Comparison of ENCODE assay signal across 23 cellular contexts in genomic region chr1:151324390-151324930, GRCh38. TPM values are rescaled to one million over a fixed set of nuclear protein-coding genes. Genes with fewer than 3 reads are reported as not detected.
A peak's percentile ranks its signal among the peaks of the same experiment; 100 is the strongest.
DNase-seq lines count a peak whose midpoint lies in the region; ATAC-seq, FAIRE-seq and TF ChIP-seq lines count a peak whose summit lies in the region.
"Had no signal": no experiment of that assay in that cellular context is flagged by ENCODE, and none has a peak within 500 bp of the region (broad histone marks: within the 10 kb centered on the region; RNA-seq: fewer than 3 reads in every experiment).

No MANE protein-coding gene starts in this region.

- H3K4me3 ChIP-seq in CD8-positive, alpha-beta T cell (ENCODE audit: low read depth, low read length), result no peak overlapping the region
- H3K4me3 ChIP-seq in GM12878, result no peak overlapping the region
- H3K4me3 ChIP-seq: right atrium auricular region, suprapubic skin had no signal

- H3K79me2 ChIP-seq in GM12878 (ENCODE audit: control insufficient read depth, insufficient read depth, low read length), result peaks cover 34% of the 10 kb centered on the region

- H3K4me1 ChIP-seq in CD8-positive, alpha-beta T cell (ENCODE audit: insufficient read depth, low read length), result peaks cover 15% of the 10 kb centered on the region
- peaks cover 9% of the 10 kb centered on the region; the same call in 1 of the 2 replicates for H3K4me1 ChIP-seq in GM12878 (ENCODE audit: control insufficient read depth, insufficient read depth, low read length)

- 98% methylated on average over 4 of the region's 4 CpGs for WGBS in GM12878 (ENCODE audit: insufficient coverage, insufficient replicate concordance, low lambda C conversion rate, missing lambda C conversion rate)

- POLR2A ChIA-PET in CD8-positive, alpha-beta T cell (lab: Charles Lee), result interaction anchor here (1.3 kb wide), 1 partner anchor 14 kb away, joined by 3 read pairs; no protein-coding TSS in a partner anchor
- POLR2A ChIA-PET in GM12878 (lab: Charles Lee), result interaction anchor here (1.0 to 10.5 kb wide), 3 partner anchors 14 to 318 kb away, joined by 3 to 110 read pairs (median 3); partner anchors contain the start of gene MINDY1

- no peak for TF ChIP-seq EP300 in GM12878 (IDR thresholded peaks at IDR 0.05; ENCODE audit: borderline replicate concordance in 1 of 2, control insufficient read depth in 1 of 2, low read depth in 2 of 2, low read length in 2 of 2)

- no peak overlapping the region for H3K27ac ChIP-seq in CD8-positive, alpha-beta T cell (ENCODE audit: low read depth, low read length)
- no peak overlapping the region for H3K27ac ChIP-seq in GM12878 (ENCODE audit: control insufficient read depth, insufficient read depth)
- H3K27ac ChIP-seq: suprapubic skin had no signal

- SMC1A ChIA-PET in GM12878 (lab: Charles Lee; ENCODE audit: uncharacterized antibody, unreplicated experiment), result no interaction called here

- RAD21 ChIA-PET in GM12878 (lab: Charles Lee; ENCODE audit: unreplicated experiment), result interaction anchor here (1.3 to 3.8 kb wide), 2 partner anchors 14 to 16 kb away, joined by 3 to 37 read pairs; no protein-coding TSS in a partner anchor

- H3K36me3 Mint-ChIP-seq in CD14-positive monocyte (peaks cover 39 to 53% of the 10 kb centered on the region in 2 donors), progenitor cell of endocrine pancreas (ENCODE audit: insufficient read depth) (peaks cover 11% of the 10 kb centered on the region)
- H3K36me3 Mint-ChIP-seq in CD8-positive, alpha-beta T cell, result peaks cover 63% of the 10 kb centered on the region
- H3K36me3 Mint-ChIP-seq in activated CD4-positive, alpha-beta T cell treated with anti-CD3 and anti-CD28 coated beads, Interleukin-2, amount 10 ng/mL, durations not matched to agents 24 days and 14 days (ENCODE audit: low read depth), result peaks cover 46% of the 10 kb centered on the region
- H3K36me3 Mint-ChIP-seq in activated T-helper 1 cell treated with anti-CD3 and anti-CD28 coated beads, Interleukin-12 subunit alpha, Interleukin-12 subunit beta, Interleukin-2, Interleukin-4 antibody, amounts not matched to agents 30 ng/mL and 10 ng/mL and 1 ng/mL, durations not matched to agents 14 hours and 24 hours and 36 hours (ENCODE audit: low read depth), result peaks cover 25% of the 10 kb centered on the region

- no peak overlapping the region for H2AFZ ChIP-seq in GM12878 (ENCODE audit: control insufficient read depth, low read depth, low read length)

- CTCF ChIA-PET in CD8-positive, alpha-beta T cell (lab: Charles Lee), result interaction anchor here (1.5 to 4.5 kb wide), 3 partner anchors 16 to 20 kb away, joined by 5 to 19 read pairs (median 8); no protein-coding TSS in a partner anchor
- CTCF ChIA-PET in GM12878 (lab: Yijun Ruan, JAX), result interaction anchor here (1.2 to 14.4 kb wide), 4 partner anchors 9 to 75 kb away, joined by 3 to 189 read pairs (median 4); partner anchors contain the start of gene PSMB4

- no peak for TF ChIP-seq CTCF in CD14-positive monocyte (IDR thresholded peaks at IDR 0.05)
- no peak for TF ChIP-seq CTCF in CD8-positive, alpha-beta T cell (IDR thresholded peaks at IDR 0.05)
- no peak for TF ChIP-seq CTCF in GM12878 (IDR thresholded peaks at IDR 0.05 in 2 of 3, conservative IDR thresholded peaks at IDR 0.05 in 1 of 3; ENCODE audit: control insufficient read depth in 2 of 3, extremely low read depth in 1 of 3, insufficient read depth in 1 of 3, low read depth in 3 of 3, low read length in 3 of 3)
- TF ChIP-seq CTCF in progenitor cell of endocrine pancreas (IDR thresholded peaks at IDR 0.05; ENCODE audit: unreplicated experiment), result no peak

- no peaks in the 10 kb centered on the region for H4K20me1 ChIP-seq in GM12878 (ENCODE audit: control insufficient read depth, insufficient read depth)

- FAIRE-seq in GM12878 (lab: Jason Lieb, UNC), result no peak
- FAIRE-seq: endothelial cell of umbilical vein had no signal

- intact Hi-C loops in CD14-positive monocyte (cut with micrococcal nuclease), result no loop called here
- intact Hi-C loops in CD8-positive, alpha-beta T cell (cut with DNase I, micrococcal nuclease), result no loop called here
- intact Hi-C loops in GM12878 (cut with micrococcal nuclease; ENCODE audit: unreplicated experiment), result no loop called here
- intact Hi-C loops in activated CD4-positive, alpha-beta T cell treated with anti-CD3 and anti-CD28 coated beads, Interleukin-2, amount 10 ng/mL, durations not matched to agents 24 days and 14 days (cut with micrococcal nuclease), result no loop called here
- intact Hi-C loops in activated T-helper 1 cell treated with anti-CD3 and anti-CD28 coated beads, Interleukin-12 subunit alpha, Interleukin-12 subunit beta, Interleukin-2, Interleukin-4 antibody, amounts not matched to agents 30 ng/mL and 10 ng/mL and 1 ng/mL, durations not matched to agents 14 hours and 24 hours and 36 hours (cut with micrococcal nuclease), result no loop called here

- H3K9me3 Mint-ChIP-seq in CD14-positive monocyte (peaks cover 0 to 2% (median 0%) of the 10 kb centered on the region in 7 donors), progenitor cell of endocrine pancreas (ENCODE audit: low read depth) (no peaks in the 10 kb centered on the region)
- no peaks in the 10 kb centered on the region for H3K9me3 Mint-ChIP-seq in CD8-positive, alpha-beta T cell
- no peaks in the 10 kb centered on the region for H3K9me3 Mint-ChIP-seq in activated CD4-positive, alpha-beta T cell treated with anti-CD3 and anti-CD28 coated beads, Interleukin-2, amount 10 ng/mL, durations not matched to agents 24 days and 14 days
- H3K9me3 Mint-ChIP-seq in activated T-helper 1 cell treated with anti-CD3 and anti-CD28 coated beads, Interleukin-12 subunit alpha, Interleukin-12 subunit beta, Interleukin-2, Interleukin-4 antibody, amounts not matched to agents 30 ng/mL and 10 ng/mL and 1 ng/mL, durations not matched to agents 14 hours and 24 hours and 36 hours, result no peaks in the 10 kb centered on the region
- H3K9me3 Mint-ChIP-seq: activated CD4-positive, alpha-beta T cell treated with anti-CD3 and anti-CD28 coated beads, Interleukin-2, amount 10 ng/mL, durations not matched to agents 7 days and 5 days; activated T-helper 2 cell treated with anti-CD3 and anti-CD28 coated beads, Interferon-gamma antibody, Interleukin-2, Interleukin-4, amounts not matched to agents 10 μg/mL and 5 μg/mL and 100 μg/mL, durations not matched to agents 14 hours and 24 hours and 36 hours; naive B cell had no signal

- in situ Hi-C loops in GM12878 (cut with MboI), result no loop called here

- no peak for DNase-seq in CD14-positive monocyte (ENCODE audit: low spot score)
- no peak for DNase-seq in CD8-positive, alpha-beta T cell
- DNase-seq in GM12878 (ENCODE audit: low read depth, low spot score), result no peak
- no peak for DNase-seq in progenitor cell of endocrine pancreas (ENCODE audit: low spot score, unreplicated experiment)
- no peak for DNase-seq in activated CD4-positive, alpha-beta T cell treated with anti-CD3 and anti-CD28 coated beads, Interleukin-2, amount 10 ng/mL, durations not matched to agents 24 days and 14 days
- DNase-seq in activated T-helper 1 cell treated with anti-CD3 and anti-CD28 coated beads, Interleukin-12 subunit alpha, Interleukin-12 subunit beta, Interleukin-2, Interleukin-4 antibody, amounts not matched to agents 30 ng/mL and 10 ng/mL and 1 ng/mL, durations not matched to agents 14 hours and 24 hours and 36 hours (ENCODE audit: low spot score), result no peak
- no peak for DNase-seq in COLO668 (lab: John Stamatoyannopoulos, UW; ENCODE audit: unreplicated experiment)
- DNase-seq: activated CD4-positive, alpha-beta T cell treated with anti-CD3 and anti-CD28 coated beads, Interleukin-2, amount 10 ng/mL, durations not matched to agents 7 days and 5 days; activated CD8-positive, alpha-beta memory T cell treated with anti-CD3 and anti-CD28 coated beads, Interleukin-2, amount 10 ng/mL, durations not matched to agents 7 days and 5 days; central memory CD4-positive, alpha-beta T cell; left ventricle myocardium superior; naive B cell; NCI-H1092; NCI-H187; NCI-H524; NK-92 treated with Interleukin-12 subunit alpha and Interleukin-12 subunit beta, amount 100 ng/mL, for 24 hours; Right ventricle myocardium superior; stimulated activated CD4-positive, alpha-beta T cell treated with anti-CD3 and anti-CD28 coated beads, Interleukin-2, amount 100 ng/mL, for 48 hours; T-helper 9 cell had no signal

- H3K4me3 Mint-ChIP-seq in CD14-positive monocyte (no peak overlapping the region), progenitor cell of endocrine pancreas (ENCODE audit: low read depth) (no peak overlapping the region)
- H3K4me3 Mint-ChIP-seq in CD8-positive, alpha-beta T cell, result no peak overlapping the region
- H3K4me3 Mint-ChIP-seq in activated CD4-positive, alpha-beta T cell treated with anti-CD3 and anti-CD28 coated beads, Interleukin-2, amount 10 ng/mL, durations not matched to agents 24 days and 14 days, result no peak overlapping the region
- H3K4me3 Mint-ChIP-seq in activated T-helper 1 cell treated with anti-CD3 and anti-CD28 coated beads, Interleukin-12 subunit alpha, Interleukin-12 subunit beta, Interleukin-2, Interleukin-4 antibody, amounts not matched to agents 30 ng/mL and 10 ng/mL and 1 ng/mL, durations not matched to agents 14 hours and 24 hours and 36 hours, result no peak overlapping the region
- H3K4me3 Mint-ChIP-seq: activated CD4-positive, alpha-beta T cell treated with anti-CD3 and anti-CD28 coated beads, Interleukin-2, amount 10 ng/mL, durations not matched to agents 7 days and 5 days; activated CD8-positive, alpha-beta memory T cell treated with anti-CD3 and anti-CD28 coated beads, Interleukin-2, amount 10 ng/mL, durations not matched to agents 7 days and 5 days had no signal

- peaks cover 38% of the 10 kb centered on the region for H3K4me1 Mint-ChIP-seq in CD14-positive monocyte
- H3K4me1 Mint-ChIP-seq in CD8-positive, alpha-beta T cell (ENCODE audit: low read depth), result peaks cover 64% of the 10 kb centered on the region
- peaks cover 18% of the 10 kb centered on the region for H3K4me1 Mint-ChIP-seq in progenitor cell of endocrine pancreas (ENCODE audit: low read depth)
- peaks cover 33% of the 10 kb centered on the region for H3K4me1 Mint-ChIP-seq in activated CD4-positive, alpha-beta T cell treated with anti-CD3 and anti-CD28 coated beads, Interleukin-2, amount 10 ng/mL, durations not matched to agents 24 days and 14 days
- peaks cover 45% of the 10 kb centered on the region for H3K4me1 Mint-ChIP-seq in activated T-helper 1 cell treated with anti-CD3 and anti-CD28 coated beads, Interleukin-12 subunit alpha, Interleukin-12 subunit beta, Interleukin-2, Interleukin-4 antibody, amounts not matched to agents 30 ng/mL and 10 ng/mL and 1 ng/mL, durations not matched to agents 14 hours and 24 hours and 36 hours (ENCODE audit: low read depth)

- no peak for ATAC-seq in CD8-positive, alpha-beta T cell
- ATAC-seq in GM12878, result no peak
- ATAC-seq: activated CD8-positive, alpha-beta memory T cell treated with anti-CD3 and anti-CD28 coated beads, Interleukin-2, amount 10 ng/mL, durations not matched to agents 7 days and 5 days; left ventricle myocardium superior had no signal

- no peak for TF ChIP-seq POLR2A in GM12878 (IDR thresholded peaks at IDR 0.05; ENCODE audit: low read depth, low read length)

- H3K27me3 ChIP-seq in CD8-positive, alpha-beta T cell (ENCODE audit: insufficient read depth, low read length), result no peaks in the 10 kb centered on the region
- no peaks in the 10 kb centered on the region for H3K27me3 ChIP-seq in GM12878 (replicated peaks in 1 of 2; ENCODE audit: control insufficient read depth in 2 of 2, insufficient read depth in 2 of 2, low read length in 1 of 2)
- H3K27me3 ChIP-seq: right atrium auricular region, suprapubic skin had no signal

- no peak for TF ChIP-seq RAD21 in GM12878 (IDR thresholded peaks at IDR 0.05; ENCODE audit: insufficient read depth, low read depth, low read length)

- no peak overlapping the region for H3K9ac ChIP-seq in GM12878 (ENCODE audit: control insufficient read depth, insufficient read depth, low read length)

- no peaks in the 10 kb centered on the region for H3K9me3 ChIP-seq in CD8-positive, alpha-beta T cell (ENCODE audit: low read length)
- no peaks in the 10 kb centered on the region for H3K9me3 ChIP-seq in GM12878 (replicated peaks; ENCODE audit: control insufficient read depth, insufficient read depth, low read length)
- H3K9me3 ChIP-seq: right atrium auricular region, suprapubic skin had no signal

- H3K27me3 Mint-ChIP-seq in CD14-positive monocyte (ENCODE audit: low read depth in 3 of 3) (peaks cover 0 to 1% (median 0%) of the 10 kb centered on the region in 3 donors), progenitor cell of endocrine pancreas (no peaks in the 10 kb centered on the region)
- H3K27me3 Mint-ChIP-seq in CD8-positive, alpha-beta T cell (ENCODE audit: low read depth), result no peaks in the 10 kb centered on the region
- H3K27me3 Mint-ChIP-seq in activated CD4-positive, alpha-beta T cell treated with anti-CD3 and anti-CD28 coated beads, Interleukin-2, amount 10 ng/mL, durations not matched to agents 24 days and 14 days, result no peaks in the 10 kb centered on the region
- peaks cover 1% of the 10 kb centered on the region for H3K27me3 Mint-ChIP-seq in activated T-helper 1 cell treated with anti-CD3 and anti-CD28 coated beads, Interleukin-12 subunit alpha, Interleukin-12 subunit beta, Interleukin-2, Interleukin-4 antibody, amounts not matched to agents 30 ng/mL and 10 ng/mL and 1 ng/mL, durations not matched to agents 14 hours and 24 hours and 36 hours (ENCODE audit: insufficient read depth)
- H3K27me3 Mint-ChIP-seq: activated CD4-positive, alpha-beta T cell treated with anti-CD3 and anti-CD28 coated beads, Interleukin-2, amount 10 ng/mL, durations not matched to agents 7 days and 5 days; activated CD8-positive, alpha-beta memory T cell treated with anti-CD3 and anti-CD28 coated beads, Interleukin-2, amount 10 ng/mL, durations not matched to agents 7 days and 5 days; naive B cell had no signal

- H3K36me3 ChIP-seq in CD8-positive, alpha-beta T cell (ENCODE audit: insufficient read depth, low read length), result peaks cover 16% of the 10 kb centered on the region
- H3K36me3 ChIP-seq in GM12878 (ENCODE audit: control insufficient read depth in 2 of 2, insufficient read depth in 2 of 2, low read length in 1 of 2), result peaks cover 0 to 6% of the 10 kb centered on the region in 2 experiments; a peak in 2 of 4 replicates

- no TSS peak for BruUV-seq in GM12878 (replicated peaks; lab: Mats Ljungman, UMichigan)

- H3K27ac Mint-ChIP-seq in CD14-positive monocyte (peak overlapping the region in 4 of 7 donors; percentile 8 to 83 (median 36)), progenitor cell of endocrine pancreas (peak overlapping the region; percentile 71)
- peak overlapping the region; percentile 37 for H3K27ac Mint-ChIP-seq in CD8-positive, alpha-beta T cell
- H3K27ac Mint-ChIP-seq in activated CD4-positive, alpha-beta T cell treated with anti-CD3 and anti-CD28 coated beads, Interleukin-2, amount 10 ng/mL, durations not matched to agents 24 days and 14 days, result no peak overlapping the region
- H3K27ac Mint-ChIP-seq in activated T-helper 1 cell treated with anti-CD3 and anti-CD28 coated beads, Interleukin-12 subunit alpha, Interleukin-12 subunit beta, Interleukin-2, Interleukin-4 antibody, amounts not matched to agents 30 ng/mL and 10 ng/mL and 1 ng/mL, durations not matched to agents 14 hours and 24 hours and 36 hours, result no peak overlapping the region
- H3K27ac Mint-ChIP-seq: activated CD8-positive, alpha-beta memory T cell treated with anti-CD3 and anti-CD28 coated beads, Interleukin-2, amount 10 ng/mL, durations not matched to agents 7 days and 5 days had no signal

- peak overlapping the region; percentile 40 for H3K4me2 ChIP-seq in GM12878 (ENCODE audit: control insufficient read depth, insufficient read depth)

RNA-seq across cellular contexts. Expression of gene PI4KB, which starts 2.8 kb away (rescaled TPM):
- 10 to 100 TPM; 37.8 to 50.3 TPM for polyA plus RNA-seq in CD14-positive monocyte
- 10 to 100 TPM; 63.1 to 63.2 TPM for total RNA-seq in CD8-positive, alpha-beta T cell
- total RNA-seq in GM12878 (2013; cell fraction: nucleolus; rRNA removed), result 68.9 and 69.2 TPM in 2 replicates
- total RNA-seq in GM12878 (2014; rRNA removed), result 46.3 and 50.0 TPM in 2 replicates
- 27.0 and 27.6 TPM in 2 replicates for total RNA-seq in GM12878 (2014; rRNA removed; fragmentation: Illumina TruSeq; extraction: Trizol)
- total RNA-seq in GM12878 (2021), result 56.8 and 58.5 TPM in 2 replicates
- 29.3 TPM for polyA plus RNA-seq in GM12878 (2011; ENCODE audit: low read depth)
- polyA plus RNA-seq in GM12878 (2011; rRNA removed), result 58.8 and 88.3 TPM in 2 replicates
- polyA plus RNA-seq in GM12878 (2011; cell fraction: cytosol; rRNA removed), result 103 and 113 TPM in 2 replicates
- 151 and 222 TPM in 2 replicates for polyA plus RNA-seq in GM12878 (2011; cell fraction: nucleus; rRNA removed)
- 37.7 and 45.0 TPM in 2 replicates for polyA plus RNA-seq in GM12878 (2012)
- 44.1 and 52.2 TPM in 2 replicates for polyA plus RNA-seq in GM12878 (2014; fragmentation: Illumina TruSeq; extraction: Trizol)
- 1 to 10 TPM; 3.3 to 7.2 TPM for polyA plus RNA-seq in GM12878 (2014; fragmentation: Nextera tagmentation; extraction: Ambion mirVana)
- polyA plus RNA-seq in GM12878 (2014; rRNA removed), result 62.9 and 72.2 TPM in 2 replicates
- 10 to 100 TPM; 51.2 to 53.1 TPM for polyA plus RNA-seq in GM12878 (2016; fragmentation: Nextera tagmentation; extraction: Ambion mirVana)
- 150 and 166 TPM in 2 replicates for polyA minus RNA-seq in GM12878 (2011; rRNA and poly(A)+ RNA removed)
- 32.1 and 33.4 TPM in 2 replicates for polyA minus RNA-seq in GM12878 (2011; cell fraction: cytosol; rRNA and poly(A)+ RNA removed)
- 40.0 and 60.0 TPM in 2 replicates for polyA minus RNA-seq in GM12878 (2011; cell fraction: nucleus; rRNA and poly(A)+ RNA removed)
- 52.1 and 55.1 TPM in 2 replicates for total RNA-seq in progenitor cell of endocrine pancreas
- total RNA-seq in activated CD4-positive, alpha-beta T cell treated with anti-CD3 and anti-CD28 coated beads, Interleukin-2, amount 10 ng/mL, durations not matched to agents 24 days and 14 days, result 57.1 and 59.2 TPM in 2 replicates
- 52.4 and 54.7 TPM in 2 replicates for total RNA-seq in activated T-helper 1 cell treated with anti-CD3 and anti-CD28 coated beads, Interleukin-12 subunit alpha, Interleukin-12 subunit beta, Interleukin-2, Interleukin-4 antibody, amounts not matched to agents 30 ng/mL and 10 ng/mL and 1 ng/mL, durations not matched to agents 14 hours and 24 hours and 36 hours

RNA-seq across cellular contexts. Expression of gene RFX5, which starts 22.6 kb away (rescaled TPM):
- 10 to 100 TPM; 39.3 to 43.5 TPM for polyA plus RNA-seq in CD14-positive monocyte
- total RNA-seq in CD8-positive, alpha-beta T cell, result 10 to 100 TPM; 62.6 to 65.9 TPM
- 130 and 156 TPM in 2 replicates for total RNA-seq in GM12878 (2013; cell fraction: nucleolus; rRNA removed)
- 119 and 129 TPM in 2 replicates for total RNA-seq in GM12878 (2014; rRNA removed)
- 136 and 138 TPM in 2 replicates for total RNA-seq in GM12878 (2014; rRNA removed; fragmentation: Illumina TruSeq; extraction: Trizol)
- total RNA-seq in GM12878 (2021), result 119 and 138 TPM in 2 replicates
- polyA plus RNA-seq in GM12878 (2011; ENCODE audit: low read depth), result 102 TPM
- polyA plus RNA-seq in GM12878 (2011; rRNA removed), result 128 and 155 TPM in 2 replicates
- polyA plus RNA-seq in GM12878 (2011; cell fraction: cytosol; rRNA removed), result 101 and 106 TPM in 2 replicates
- polyA plus RNA-seq in GM12878 (2011; cell fraction: nucleus; rRNA removed), result 201 and 290 TPM in 2 replicates
- polyA plus RNA-seq in GM12878 (2012), result 81.1 and 81.7 TPM in 2 replicates
- 198 and 209 TPM in 2 replicates for polyA plus RNA-seq in GM12878 (2014; fragmentation: Illumina TruSeq; extraction: Trizol)
- 10 to 100 TPM; 14.1 to 18.4 TPM for polyA plus RNA-seq in GM12878 (2014; fragmentation: Nextera tagmentation; extraction: Ambion mirVana)
- polyA plus RNA-seq in GM12878 (2014; rRNA removed), result 129 and 134 TPM in 2 replicates
- polyA plus RNA-seq in GM12878 (2016; fragmentation: Nextera tagmentation; extraction: Ambion mirVana), result 10 to 100 TPM; 76.1 to 82.3 TPM
- polyA minus RNA-seq in GM12878 (2011; rRNA and poly(A)+ RNA removed), result 125 and 136 TPM in 2 replicates
- 56.4 and 58.2 TPM in 2 replicates for polyA minus RNA-seq in GM12878 (2011; cell fraction: cytosol; rRNA and poly(A)+ RNA removed)
- polyA minus RNA-seq in GM12878 (2011; cell fraction: nucleus; rRNA and poly(A)+ RNA removed), result 58.4 and 69.9 TPM in 2 replicates
- total RNA-seq in progenitor cell of endocrine pancreas, result 96.0 and 97.5 TPM in 2 replicates
- 69.2 and 73.1 TPM in 2 replicates for total RNA-seq in activated CD4-positive, alpha-beta T cell treated with anti-CD3 and anti-CD28 coated beads, Interleukin-2, amount 10 ng/mL, durations not matched to agents 24 days and 14 days
- total RNA-seq in activated T-helper 1 cell treated with anti-CD3 and anti-CD28 coated beads, Interleukin-12 subunit alpha, Interleukin-12 subunit beta, Interleukin-2, Interleukin-4 antibody, amounts not matched to agents 30 ng/mL and 10 ng/mL and 1 ng/mL, durations not matched to agents 14 hours and 24 hours and 36 hours, result 78.1 and 83.4 TPM in 2 replicates

RNA-seq across cellular contexts. Expression of gene ZNF687, which starts 42.4 kb away (rescaled TPM):
- 1 to 10 TPM; 1.3 to 1.8 TPM for polyA plus RNA-seq in CD14-positive monocyte
- total RNA-seq in CD8-positive, alpha-beta T cell, result 10 to 100 TPM; 34.0 to 36.3 TPM
- 43.2 and 52.7 TPM in 2 replicates for total RNA-seq in GM12878 (2013; cell fraction: nucleolus; rRNA removed)
- 18.0 and 18.8 TPM in 2 replicates for total RNA-seq in GM12878 (2014; rRNA removed)
- 9.9 and 11.0 TPM in 2 replicates for total RNA-seq in GM12878 (2014; rRNA removed; fragmentation: Illumina TruSeq; extraction: Trizol)
- 30.9 and 34.1 TPM in 2 replicates for total RNA-seq in GM12878 (2021)
- polyA plus RNA-seq in GM12878 (2011; ENCODE audit: low read depth), result 11.2 TPM
- polyA plus RNA-seq in GM12878 (2011; rRNA removed), result 7.2 and 17.8 TPM in 2 replicates
- polyA plus RNA-seq in GM12878 (2011; cell fraction: cytosol; rRNA removed), result 24.8 and 30.1 TPM in 2 replicates
- 62.8 and 68.6 TPM in 2 replicates for polyA plus RNA-seq in GM12878 (2011; cell fraction: nucleus; rRNA removed)
- 17.1 and 25.4 TPM in 2 replicates for polyA plus RNA-seq in GM12878 (2012)
- polyA plus RNA-seq in GM12878 (2014; fragmentation: Illumina TruSeq; extraction: Trizol), result 3.7 and 8.9 TPM in 2 replicates
- under 1 TPM; 0.08 to 0.51 TPM for polyA plus RNA-seq in GM12878 (2014; fragmentation: Nextera tagmentation; extraction: Ambion mirVana)
- polyA plus RNA-seq in GM12878 (2014; rRNA removed), result 17.3 and 18.9 TPM in 2 replicates
- polyA plus RNA-seq in GM12878 (2016; fragmentation: Nextera tagmentation; extraction: Ambion mirVana), result 1 to 10 TPM; 4.9 to 5.5 TPM
- polyA minus RNA-seq in GM12878 (2011; rRNA and poly(A)+ RNA removed), result 34.8 and 58.8 TPM in 2 replicates
- 15.6 and 23.5 TPM in 2 replicates for polyA minus RNA-seq in GM12878 (2011; cell fraction: cytosol; rRNA and poly(A)+ RNA removed)
- 42.0 and 67.8 TPM in 2 replicates for polyA minus RNA-seq in GM12878 (2011; cell fraction: nucleus; rRNA and poly(A)+ RNA removed)
- total RNA-seq in progenitor cell of endocrine pancreas, result 43.0 and 45.0 TPM in 2 replicates
- 25.4 and 26.8 TPM in 2 replicates for total RNA-seq in activated CD4-positive, alpha-beta T cell treated with anti-CD3 and anti-CD28 coated beads, Interleukin-2, amount 10 ng/mL, durations not matched to agents 24 days and 14 days
- total RNA-seq in activated T-helper 1 cell treated with anti-CD3 and anti-CD28 coated beads, Interleukin-12 subunit alpha, Interleukin-12 subunit beta, Interleukin-2, Interleukin-4 antibody, amounts not matched to agents 30 ng/mL and 10 ng/mL and 1 ng/mL, durations not matched to agents 14 hours and 24 hours and 36 hours, result 26.9 and 27.3 TPM in 2 replicates

RNA-seq across cellular contexts. Expression of gene SELENBP1, which starts 48.0 kb away (rescaled TPM):
- polyA plus RNA-seq in CD14-positive monocyte, result under 1 TPM in 1 of 2 donors, not detected in 1; 0.61 TPM
- total RNA-seq in CD8-positive, alpha-beta T cell, result not detected
- not detected in 2 replicates for total RNA-seq in GM12878 (2013; cell fraction: nucleolus; rRNA removed)
- total RNA-seq in GM12878 (2014; rRNA removed), result not detected in 2 replicates
- not detected in 2 replicates for total RNA-seq in GM12878 (2014; rRNA removed; fragmentation: Illumina TruSeq; extraction: Trizol)
- total RNA-seq in GM12878 (2021), result 0.41 and 0.45 TPM in 2 replicates
- polyA plus RNA-seq in GM12878 (2011; ENCODE audit: low read depth), result not detected
- polyA plus RNA-seq in GM12878 (2011; rRNA removed), result not detected in 2 replicates
- polyA plus RNA-seq in GM12878 (2011; cell fraction: cytosol; rRNA removed), result not detected in 2 replicates
- polyA plus RNA-seq in GM12878 (2011; cell fraction: nucleus; rRNA removed), result 0.13 and 0.20 TPM in 2 replicates
- polyA plus RNA-seq in GM12878 (2012), result not detected in 2 replicates
- polyA plus RNA-seq in GM12878 (2014; fragmentation: Illumina TruSeq; extraction: Trizol), result not detected in 2 replicates
- not detected for polyA plus RNA-seq in GM12878 (2014; fragmentation: Nextera tagmentation; extraction: Ambion mirVana)
- polyA plus RNA-seq in GM12878 (2014; rRNA removed), result not detected in 2 replicates
- not detected for polyA plus RNA-seq in GM12878 (2016; fragmentation: Nextera tagmentation; extraction: Ambion mirVana)
- not detected in 2 replicates for polyA minus RNA-seq in GM12878 (2011; rRNA and poly(A)+ RNA removed)
- polyA minus RNA-seq in GM12878 (2011; cell fraction: cytosol; rRNA and poly(A)+ RNA removed), result 1.7 TPM in 1 of 2 replicates, not detected in the other
- polyA minus RNA-seq in GM12878 (2011; cell fraction: nucleus; rRNA and poly(A)+ RNA removed), result not detected in 2 replicates
- total RNA-seq in progenitor cell of endocrine pancreas, result 56.2 and 57.0 TPM in 2 replicates
- total RNA-seq in activated CD4-positive, alpha-beta T cell treated with anti-CD3 and anti-CD28 coated beads, Interleukin-2, amount 10 ng/mL, durations not matched to agents 24 days and 14 days, result not detected in 2 replicates
- not detected in 2 replicates for total RNA-seq in activated T-helper 1 cell treated with anti-CD3 and anti-CD28 coated beads, Interleukin-12 subunit alpha, Interleukin-12 subunit beta, Interleukin-2, Interleukin-4 antibody, amounts not matched to agents 30 ng/mL and 10 ng/mL and 1 ng/mL, durations not matched to agents 14 hours and 24 hours and 36 hours
- total RNA-seq: activated CD4-positive, alpha-beta T cell treated with anti-CD3 and anti-CD28 coated beads, Interleukin-2, amount 10 ng/mL, durations not matched to agents 7 days and 5 days; activated CD8-positive, alpha-beta memory T cell treated with anti-CD3 and anti-CD28 coated beads, Interleukin-2, amount 10 ng/mL, durations not matched to agents 7 days and 5 days; activated T-helper 2 cell treated with anti-CD3 and anti-CD28 coated beads, Interferon-gamma antibody, Interleukin-2, Interleukin-4, amounts not matched to agents 10 μg/mL and 5 μg/mL and 100 μg/mL, durations not matched to agents 14 hours and 24 hours and 36 hours had no signal

Comparison
In these comparisons a context has a peak if more than half of its experiments do, and no peak if none do; other contexts are left out.
1. H3K27ac Mint-ChIP-seq: peak in CD14-positive monocyte (4 of 7), CD8-positive, alpha-beta T cell (single experiment) and progenitor cell of endocrine pancreas (single experiment); none in activated CD4-positive, alpha-beta T cell treated with anti-CD3 and anti-CD28 coated beads, Interleukin-2, amount 10 ng/mL, durations not matched to agents 24 days and 14 days (single experiment) and activated T-helper 1 cell treated with anti-CD3 and anti-CD28 coated beads, Interleukin-12 subunit alpha, Interleukin-12 subunit beta, Interleukin-2, Interleukin-4 antibody, amounts not matched to agents 30 ng/mL and 10 ng/mL and 1 ng/mL, durations not matched to agents 14 hours and 24 hours and 36 hours (single experiment).